In the genomic region with DNA sequence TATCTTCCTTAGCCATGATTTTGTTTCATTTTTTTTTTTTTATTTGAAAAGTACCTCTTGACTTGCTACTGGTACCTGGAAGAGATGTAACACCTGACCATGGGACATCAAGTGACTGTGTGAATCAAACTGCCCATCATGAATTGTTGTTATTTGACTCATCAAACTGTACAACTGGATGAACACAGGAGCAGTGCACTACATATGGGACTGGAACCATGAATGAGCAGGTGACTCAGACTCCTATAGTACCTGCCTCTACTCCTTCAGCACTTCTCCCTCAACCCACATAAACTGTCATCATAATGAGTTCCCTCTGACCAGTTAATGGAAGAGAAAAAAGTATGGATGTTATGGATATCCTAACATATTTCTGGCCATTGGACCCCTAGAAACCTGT, we compare ENCODE assay signal across 22 cellular contexts.
"Had no signal": no experiment of that assay in that cellular context is flagged by ENCODE, and none has a peak within 500 bp of the region (broad histone marks: within the 10 kb centered on the region; RNA-seq: fewer than 3 reads in every experiment).

No MANE protein-coding gene starts in this region.

- H3K27me3 ChIP-seq: dorsolateral prefrontal cortex, esophagus squamous epithelium, right lobe of liver, stomach, testis, upper lobe of right lung had no signal

- H3K4me3 ChIP-seq: dorsolateral prefrontal cortex, esophagus squamous epithelium, lower lobe of right lung, prostate gland, right lobe of liver, smooth muscle cell, stomach, testis, upper lobe of right lung had no signal

- H3K4me2 ChIP-seq: smooth muscle cell had no signal

- H3K36me3 Mint-ChIP-seq: WTC11 had no signal

- H3K27ac Mint-ChIP-seq: activated T-helper 1 cell treated with anti-CD3 and anti-CD28 coated beads, Interleukin-12 subunit alpha, Interleukin-12 subunit beta, Interleukin-2, Interleukin-4 antibody, amounts not matched to agents 30 ng/mL and 10 ng/mL and 1 ng/mL, durations not matched to agents 14 hours and 24 hours and 36 hours; endodermal cell; mesothelial cell of epicardium; WTC11 had no signal

- DNase-seq: activated CD4-positive, alpha-beta T cell treated with anti-CD3 and anti-CD28 coated beads for 48 hours; activated CD8-positive, alpha-beta memory T cell treated with anti-CD3 and anti-CD28 coated beads, Interleukin-2, amount 50 U/mL, for 48 hours; activated naive CD4-positive, alpha-beta T cell; dorsolateral prefrontal cortex; endodermal cell; esophagus squamous epithelium; glutamatergic neuron; left colon; lower lobe of right lung; right lobe of liver; stimulated activated CD4-positive, alpha-beta T cell treated with anti-CD3 and anti-CD28 coated beads, Interleukin-4, amount 100 ng/mL, for 4 hours; stimulated activated CD8-positive, alpha-beta memory T cell treated with anti-CD3 and anti-CD28 coated beads, Interleukin-4, amount 100 ng/mL, for 48 hours; stomach; testis; upper lobe of right lung had no signal

- H3K4me1 ChIP-seq: esophagus squamous epithelium, lower lobe of right lung, prostate gland, right lobe of liver, stomach, testis, upper lobe of right lung had no signal

- H3K9me3 Mint-ChIP-seq: activated T-helper 1 cell treated with anti-CD3 and anti-CD28 coated beads, Interleukin-12 subunit alpha, Interleukin-12 subunit beta, Interleukin-2, Interleukin-4 antibody, amounts not matched to agents 30 ng/mL and 10 ng/mL and 1 ng/mL, durations not matched to agents 14 hours and 24 hours and 36 hours; endodermal cell; mesothelial cell of epicardium; neural crest cell; WTC11 had no signal

- FAIRE-seq: TTC549 had no signal

- H3K4me1 Mint-ChIP-seq: endodermal cell, mesothelial cell of epicardium, neural crest cell, WTC11 had no signal

- H3K27ac ChIP-seq: dorsolateral prefrontal cortex, esophagus squamous epithelium, lower lobe of right lung, prostate gland, right lobe of liver, stomach, testis, upper lobe of right lung had no signal

- H3K36me3 ChIP-seq: esophagus squamous epithelium, lower lobe of right lung, prostate gland, right lobe of liver, stomach, upper lobe of right lung had no signal

- H3K9me3 ChIP-seq: esophagus squamous epithelium, lower lobe of right lung, prostate gland, right lobe of liver, stomach, testis, upper lobe of right lung had no signal

- ATAC-seq: left colon, lower lobe of right lung, right lobe of liver, upper lobe of right lung, WTC11 had no signal

- H3K4me3 Mint-ChIP-seq: activated T-helper 1 cell treated with anti-CD3 and anti-CD28 coated beads, Interleukin-12 subunit alpha, Interleukin-12 subunit beta, Interleukin-2, Interleukin-4 antibody, amounts not matched to agents 30 ng/mL and 10 ng/mL and 1 ng/mL, durations not matched to agents 14 hours and 24 hours and 36 hours; endodermal cell; mesothelial cell of epicardium; neural crest cell; WTC11 had no signal
